Comparison of ENCODE assay signal across 18 cellular contexts in genomic region chr11:79007811-79008294, GRCh38.
DNase-seq lines count a peak whose midpoint lies in the region; ATAC-seq and TF ChIP-seq lines count a peak whose summit lies in the region.
"Had no signal": no experiment of that assay in that cellular context is flagged by ENCODE, and none has a peak within 500 bp of the region (broad histone marks: within the 10 kb centered on the region; RNA-seq: fewer than 3 reads in every experiment).

No MANE protein-coding gene starts in this region.

- TF ChIP-seq CTCF in AG09309 (IDR thresholded peaks at IDR 0.05; ENCODE audit: control insufficient read depth, insufficient read depth, low read depth, low read length, missing control alignments) (no peak), neural crest cell (conservative IDR thresholded peaks at IDR 0.05) (no peak)

- H3K4me3 Mint-ChIP-seq in neural crest cell: no peak overlapping the region
- H3K4me3 Mint-ChIP-seq: CD4-positive, CD25-positive, alpha-beta regulatory T cell had no signal

- H3K36me3 Mint-ChIP-seq in neural crest cell (ENCODE audit: low read depth): peaks cover 6% of the 10 kb centered on the region
- H3K36me3 Mint-ChIP-seq: CD4-positive, CD25-positive, alpha-beta regulatory T cell had no signal

- no peak for ATAC-seq in GM21390 (IDR thresholded peaks at IDR 0.05; ENCODE audit: unreplicated experiment)
- ATAC-seq: K562, Panc1, SK-N-SH treated with all-trans-retinoic acid at 6 μM for 48 hours had no signal

- no peaks in the 10 kb centered on the region for H3K4me1 Mint-ChIP-seq in neural crest cell
- H3K4me1 Mint-ChIP-seq: CD4-positive, CD25-positive, alpha-beta regulatory T cell had no signal

- peak overlapping the region; percentile 60 for H3K27ac Mint-ChIP-seq in neural crest cell (ENCODE audit: unreplicated experiment)
- H3K27ac Mint-ChIP-seq: CD4-positive, CD25-positive, alpha-beta regulatory T cell had no signal

- peaks cover 16% of the 10 kb centered on the region for H3K9me3 Mint-ChIP-seq in neural crest cell

- POLR2A ChIA-PET in HEK293T (lab: Yijun Ruan, JAX): no interaction called here

- DNase-seq in AG09309 (ENCODE audit: low read depth) (peak; percentile 23), HEK293T (ENCODE audit: extremely low spot score) (peak; percentile 50), cerebellum (ENCODE audit: low spot score) (peak; percentile 40), neural crest cell (ENCODE audit: low read depth, low spot score) (no peak), NOMO-1 treated with DMSO at 0.1 percent for 48 hours (lab: John Stamatoyannopoulos, UW; ENCODE audit: unreplicated experiment) (no peak), NCI-H2227 (lab: John Stamatoyannopoulos, UW; ENCODE audit: unreplicated experiment) (no peak), NCI-H82 (lab: John Stamatoyannopoulos, UW) (no peak)
- DNase-seq: CD4-positive, CD25-positive, alpha-beta regulatory T cell; DMS53; NCI-H1105 treated with DMSO at 0.1 percent for 48 hours; NCI-H2029; NCI-H226; NCI-H748 treated with DMSO at 0.1 percent for 48 hours; SHP77 had no signal

- H3K27me3 Mint-ChIP-seq in neural crest cell (ENCODE audit: low read depth): no peaks in the 10 kb centered on the region

- CTCF ChIA-PET in HEK293T (lab: Yijun Ruan, JAX): interaction anchor here (0.6 kb wide), 1 partner anchor 88 kb away, joined by 3 read pairs; no protein-coding TSS in a partner anchor

- no peak overlapping the region for H3K4me3 ChIP-seq in AG09309 (ENCODE audit: control insufficient read depth, low read depth, low read length)
- H3K4me3 ChIP-seq: K562 had no signal

TF ChIP-seq in HEK293T, 16 proteins besides CTCF, POLR2A, EP300 and RAD21:
- TF ChIP-seq NFRKB (IDR thresholded peaks at IDR 0.05) (no peak), TARDBP (IDR thresholded peaks at IDR 0.05) (no peak), FOXK2 (IDR thresholded peaks at IDR 0.05) (no peak), BHLHE40 (IDR thresholded peaks at IDR 0.05; ENCODE audit: borderline replicate concordance) (no peak), PKNOX1 (IDR thresholded peaks at IDR 0.05) (0 out of 2 replicates have a peak, but pooled peaks have one; percentile 10), SUZ12 (IDR thresholded peaks at IDR 0.05) (no peak), HDGF (IDR thresholded peaks at IDR 0.05; ENCODE audit: borderline replicate concordance) (no peak)

Comparison
In these comparisons a context has a peak if more than half of its experiments do, and no peak if none do; other contexts are left out.
1. DNase-seq: peak in AG09309 (single experiment), HEK293T (single experiment) and cerebellum (single experiment); none in neural crest cell (single experiment), NOMO-1 treated with DMSO at 0.1 percent for 48 hours (single experiment), NCI-H2227 (single experiment) and NCI-H82 (single experiment).